In genomic region chr12:43306066-43306465, GRCh38 we compare ENCODE assay signal across 12 cellular contexts.
A peak's percentile ranks its signal among the peaks of the same experiment; 100 is the strongest.
DNase-seq lines count a peak whose midpoint lies in the region; ATAC-seq lines count a peak whose summit lies in the region.
"Had no signal": no experiment of that assay in that cellular context is flagged by ENCODE, and none has a peak within 500 bp of the region (broad histone marks: within the 10 kb centered on the region; RNA-seq: fewer than 3 reads in every experiment).

No MANE protein-coding gene starts in this region.

- no peak for ATAC-seq in HG02759 (IDR thresholded peaks at IDR 0.05; ENCODE audit: unreplicated experiment)
- ATAC-seq: activated CD8-positive, alpha-beta memory T cell treated with anti-CD3 and anti-CD28 coated beads, Interleukin-2, amount 10 ng/mL, durations not matched to agents 7 days and 5 days; stimulated activated naive CD8-positive, alpha-beta T cell treated with anti-CD3 and anti-CD28 coated beads, Interleukin-15, amount 100 ng/mL, for 72 hours had no signal

- DNase-seq in HPDE6-E6E7 (ENCODE audit: extremely low spot score) (peak; percentile 86), SIG-M5 treated with dmso at 0.1 percent for 504 hours (lab: John Stamatoyannopoulos, UW; ENCODE audit: unreplicated experiment) (peak; percentile 79), fibroblast of the conjunctiva (ENCODE audit: low read depth) (peak; percentile 84), ureter (ENCODE audit: low spot score) (peak; percentile 47), T-helper 9 cell (no peak)
- DNase-seq in stimulated activated CD4-positive, alpha-beta T cell treated with anti-CD3 and anti-CD28 coated beads, Interleukin-2, amount 100 ng/mL, for 24 hours: no peak
- DNase-seq: activated CD8-positive, alpha-beta memory T cell treated with anti-CD3 and anti-CD28 coated beads, Interleukin-2, amount 10 ng/mL, durations not matched to agents 7 days and 5 days; GDM1; heart right ventricle; NCI-H69; stimulated activated naive CD8-positive, alpha-beta T cell treated with anti-CD3 and anti-CD28 coated beads, Interleukin-15, amount 100 ng/mL, for 72 hours had no signal

Comparison
In these comparisons a context has a peak if more than half of its experiments do, and no peak if none do; other contexts are left out.
1. DNase-seq: peak in HPDE6-E6E7 (single experiment), SIG-M5 treated with dmso at 0.1 percent for 504 hours (single experiment), fibroblast of the conjunctiva (single experiment) and ureter (single experiment); none in stimulated activated CD4-positive, alpha-beta T cell treated with anti-CD3 and anti-CD28 coated beads, Interleukin-2, amount 100 ng/mL, for 24 hours (0 of 2) and T-helper 9 cell (single experiment).